Comparison of ENCODE assay signal across 13 cellular contexts in the genomic region with DNA sequence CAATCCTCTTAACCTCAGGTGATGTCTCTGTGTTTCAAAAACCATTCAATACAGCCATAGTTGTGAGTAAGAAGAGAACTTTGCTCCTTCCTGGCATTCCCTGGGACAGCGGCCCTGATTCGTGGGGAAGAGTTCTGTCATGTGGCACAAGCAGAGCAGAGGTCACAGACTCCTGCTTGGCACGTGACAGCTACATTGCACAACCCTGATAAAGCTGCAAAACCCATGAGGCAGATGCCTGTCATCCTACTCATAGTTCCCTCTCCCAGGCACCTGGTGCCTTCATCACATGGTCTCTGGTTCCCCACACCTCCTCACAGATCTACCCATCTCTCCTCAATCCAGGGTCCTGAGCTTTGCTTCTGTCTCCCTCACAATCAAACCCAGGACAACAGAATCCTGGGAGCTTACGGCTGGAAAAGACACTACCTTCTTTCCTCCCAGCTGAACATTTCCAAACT.
A peak's percentile ranks its signal among the peaks of the same experiment; 100 is the strongest.
DNase-seq lines count a peak whose midpoint lies in the region; ATAC-seq and TF ChIP-seq lines count a peak whose summit lies in the region.
"Had no signal": no experiment of that assay in that cellular context is flagged by ENCODE, and none has a peak within 500 bp of the region (broad histone marks: within the 10 kb centered on the region; RNA-seq: fewer than 3 reads in every experiment).

No MANE protein-coding gene starts in this region.

- no peak overlapping the region for H3K4me2 ChIP-seq in trophoblast cell (ENCODE audit: low read length)

- intact Hi-C loops in Calu3 (cut with micrococcal nuclease; ENCODE audit: unreplicated experiment) (no loop called here), heart right ventricle (cut with DNase I) (loop anchor here in 4 of 10 donors (5.0 to 10.0 kb wide), 4 partner anchors 39 to 131 kb away; a partner anchor contains a TSS)

- no peak overlapping the region for H3K4ac ChIP-seq in trophoblast cell (ENCODE audit: low read depth, low read length)

- H3K79me2 ChIP-seq in trophoblast cell (ENCODE audit: control insufficient read depth, insufficient read depth, low read length, poor library complexity) = peaks cover 6% of the 10 kb centered on the region

- H3K4me3 Mint-ChIP-seq in Calu3 (ENCODE audit: low read depth, unreplicated experiment) (no peak overlapping the region), WTC11 (no peak overlapping the region), immature natural killer cell (no peak overlapping the region)
- H3K4me3 Mint-ChIP-seq: CD4-positive, alpha-beta memory T cell; T-helper 1 cell treated with Interleukin-12 subunit alpha and Interleukin-12 subunit beta and Interleukin-4 antibody, amounts not matched to agents 30 μg/mL and 1 μg/mL, for 36 hours had no signal

- no peak overlapping the region for H4K12ac ChIP-seq in trophoblast cell (ENCODE audit: low read depth, low read length)

- TF ChIP-seq CTCF in Calu3 (IDR thresholded peaks at IDR 0.05; ENCODE audit: unreplicated experiment) (no peak), WTC11 (IDR thresholded peaks at IDR 0.05) (no peak), heart right ventricle (IDR thresholded peaks at IDR 0.05) (no peak)

- H3K36me3 Mint-ChIP-seq in Calu3 (ENCODE audit: insufficient read depth, unreplicated experiment) (peaks cover 19% of the 10 kb centered on the region), WTC11 (peaks cover 77% of the 10 kb centered on the region), immature natural killer cell (no peaks in the 10 kb centered on the region)
- H3K36me3 Mint-ChIP-seq: CD4-positive, alpha-beta memory T cell had no signal

- no peak overlapping the region for H3K18ac ChIP-seq in trophoblast cell (ENCODE audit: low read length)

- H2BK12ac ChIP-seq in trophoblast cell (ENCODE audit: low read length) = peak overlapping the region; percentile 20

- no peak overlapping the region for H3K4me3 ChIP-seq in heart right ventricle
- H3K4me3 ChIP-seq in trophoblast cell (ENCODE audit: low read depth, low read length) = no peak overlapping the region

- peaks cover 32% of the 10 kb centered on the region for H3K79me1 ChIP-seq in trophoblast cell (ENCODE audit: low read length)

- H4K91ac ChIP-seq in trophoblast cell (ENCODE audit: low read depth, low read length) = peak overlapping the region; percentile 40

- H3K9me3 Mint-ChIP-seq in Calu3 (ENCODE audit: low read depth, unreplicated experiment) = no peaks in the 10 kb centered on the region
- no peaks in the 10 kb centered on the region for H3K9me3 Mint-ChIP-seq in WTC11
- H3K9me3 Mint-ChIP-seq in immature natural killer cell = peaks cover 0 to 6% (median 0%) of the 10 kb centered on the region in 6 donors
- H3K9me3 Mint-ChIP-seq: T-helper 1 cell treated with Interleukin-12 subunit alpha and Interleukin-12 subunit beta and Interleukin-4 antibody, amounts not matched to agents 30 μg/mL and 1 μg/mL, for 36 hours had no signal

- H3K27ac ChIP-seq in heart right ventricle (peak overlapping the region; percentile 20 to 83 (median 74)), trophoblast cell (ENCODE audit: low read depth, low read length) (peak overlapping the region; percentile 82)

- no peak overlapping the region for H3K9ac ChIP-seq in trophoblast cell (ENCODE audit: low read length)

- H3K27me3 Mint-ChIP-seq in Calu3 (ENCODE audit: unreplicated experiment) (no peaks in the 10 kb centered on the region), WTC11 (ENCODE audit: low read depth) (no peaks in the 10 kb centered on the region), immature natural killer cell (ENCODE audit: low read depth in 3 of 3) (peaks cover 2 to 6% (median 2%) of the 10 kb centered on the region in 3 donors)

- H3K14ac ChIP-seq in trophoblast cell (ENCODE audit: low read length) = no peak overlapping the region

- H3K4me1 Mint-ChIP-seq in Calu3 (ENCODE audit: low read depth, unreplicated experiment) = peaks cover 30% of the 10 kb centered on the region
- H3K4me1 Mint-ChIP-seq in WTC11 = peaks cover 55% of the 10 kb centered on the region
- no peaks in the 10 kb centered on the region for H3K4me1 Mint-ChIP-seq in immature natural killer cell

- POLR2A ChIA-PET in WTC11 (lab: Charles Lee) = no interaction called here

- no peak overlapping the region for H2AK5ac ChIP-seq in trophoblast cell (ENCODE audit: low read length)

- H3K36me3 ChIP-seq in heart right ventricle = peaks cover 0 to 91% (median 61%) of the 10 kb centered on the region in 9 donors
- peaks cover 49 to 73% of the 10 kb centered on the region in 2 experiments for H3K36me3 ChIP-seq in trophoblast cell (ENCODE audit: control insufficient read depth in 1 of 2, insufficient read depth in 2 of 2, low read length in 2 of 2)

- H4K8ac ChIP-seq in trophoblast cell (ENCODE audit: low read depth, low read length) = peak overlapping the region; percentile 8

- 34 to 36% methylated on average over 4 of the region's 4 CpGs for WGBS in heart right ventricle, 2 donors
- no CpG with 5 or more reads among the region's 4 CpGs for WGBS in trophoblast cell (ENCODE audit: extremely low coverage, insufficient coverage, insufficient read length)

- no peak overlapping the region for H3K23ac ChIP-seq in trophoblast cell (ENCODE audit: low read length)

- H3K4me1 ChIP-seq in heart right ventricle = peaks cover 10 to 91% (median 83%) of the 10 kb centered on the region in 9 donors
- H3K4me1 ChIP-seq in trophoblast cell (ENCODE audit: control insufficient read depth in 1 of 2, insufficient read depth in 2 of 2, low read length in 2 of 2) = peaks cover 39 to 50% of the 10 kb centered on the region in 2 experiments

- H2AFZ ChIP-seq in trophoblast cell (ENCODE audit: insufficient read depth, low read length, poor library complexity) = no peak overlapping the region

- CTCF ChIA-PET in Calu3 (lab: Charles Lee) = interaction anchor here (1.6 kb wide), 1 partner anchor 17 kb away, joined by 3 read pairs; no protein-coding TSS in a partner anchor
- CTCF ChIA-PET in WTC11 (lab: Charles Lee) = interaction anchor here (1.5 kb wide), 1 partner anchor 68 kb away, joined by 5 read pairs; no protein-coding TSS in a partner anchor

- peak; percentile 48 for DNase-seq in Calu3
- DNase-seq in WTC11 (ENCODE audit: low spot score) = no peak
- DNase-seq in heart right ventricle = peak; percentile 48 to 72
- peak; percentile 90 to 93 for DNase-seq in trophoblast cell
- DNase-seq in amniotic stem cell (lab: John Stamatoyannopoulos, UW) = no peak
- no peak for DNase-seq in immature natural killer cell
- DNase-seq in NCI-H1048 (lab: John Stamatoyannopoulos, UW) = no peak
- DNase-seq: activated T-cell treated with anti-CD3 and anti-CD28 coated beads for 4 hours; CD4-positive, alpha-beta memory T cell; NCI-H345; stimulated activated CD4-positive, alpha-beta T cell treated with anti-CD3 and anti-CD28 coated beads, Interleukin-12 subunit alpha, Interleukin-12 subunit beta, amount 100 ng/mL, for 4 hours had no signal

- H3K27me3 ChIP-seq in heart right ventricle (no peaks in the 10 kb centered on the region), trophoblast cell (ENCODE audit: insufficient read depth, low read length) (no peaks in the 10 kb centered on the region)

- ATAC-seq in WTC11 (no peak), heart right ventricle (peak; percentile 51 to 88 (median 78)), HG03432 (IDR thresholded peaks at IDR 0.05; ENCODE audit: unreplicated experiment) (no peak)

- H3K27ac Mint-ChIP-seq in Calu3 (ENCODE audit: unreplicated experiment) = peak overlapping the region; percentile 8
- peak overlapping the region; percentile 47 for H3K27ac Mint-ChIP-seq in WTC11
- H3K27ac Mint-ChIP-seq in immature natural killer cell = no peak overlapping the region
- H3K27ac Mint-ChIP-seq: T-helper 1 cell treated with Interleukin-12 subunit alpha and Interleukin-12 subunit beta and Interleukin-4 antibody, amounts not matched to agents 30 μg/mL and 1 μg/mL, for 36 hours had no signal

- BruUV-seq in Calu3 (replicated peaks; lab: Mats Ljungman, UMichigan) = no TSS peak

- H3K9me3 ChIP-seq in heart right ventricle (no peaks in the 10 kb centered on the region), trophoblast cell (ENCODE audit: insufficient read depth, low read depth, low read length) (peaks cover 2% of the 10 kb centered on the region)

- no peak overlapping the region for H2BK5ac ChIP-seq in trophoblast cell (ENCODE audit: low read depth, low read length, poor library complexity)

- H2BK120ac ChIP-seq in trophoblast cell (ENCODE audit: insufficient read depth, low read length, poor library complexity) = no peak overlapping the region

TF ChIP-seq in WTC11, 78 proteins besides CTCF, POLR2A, EP300 and RAD21 (continues in another document):
- TF ChIP-seq ZNF219 (CRISPR knock-in tag; IDR thresholded peaks at IDR 0.05; ENCODE audit: borderline replicate concordance) (no peak), FOXJ3 (CRISPR knock-in tag; IDR thresholded peaks at IDR 0.05; ENCODE audit: borderline replicate concordance) (no peak), TCF7 (CRISPR knock-in tag; IDR thresholded peaks at IDR 0.05; ENCODE audit: low read depth) (no peak), GABPB1 (CRISPR knock-in tag; IDR thresholded peaks at IDR 0.05) (peak; percentile 86; the same call in 1 of the 2 replicates), FOXP1 (CRISPR knock-in tag; IDR thresholded peaks at IDR 0.05; ENCODE audit: borderline replicate concordance) (no peak)
- TF ChIP-seq, protein P1, sequence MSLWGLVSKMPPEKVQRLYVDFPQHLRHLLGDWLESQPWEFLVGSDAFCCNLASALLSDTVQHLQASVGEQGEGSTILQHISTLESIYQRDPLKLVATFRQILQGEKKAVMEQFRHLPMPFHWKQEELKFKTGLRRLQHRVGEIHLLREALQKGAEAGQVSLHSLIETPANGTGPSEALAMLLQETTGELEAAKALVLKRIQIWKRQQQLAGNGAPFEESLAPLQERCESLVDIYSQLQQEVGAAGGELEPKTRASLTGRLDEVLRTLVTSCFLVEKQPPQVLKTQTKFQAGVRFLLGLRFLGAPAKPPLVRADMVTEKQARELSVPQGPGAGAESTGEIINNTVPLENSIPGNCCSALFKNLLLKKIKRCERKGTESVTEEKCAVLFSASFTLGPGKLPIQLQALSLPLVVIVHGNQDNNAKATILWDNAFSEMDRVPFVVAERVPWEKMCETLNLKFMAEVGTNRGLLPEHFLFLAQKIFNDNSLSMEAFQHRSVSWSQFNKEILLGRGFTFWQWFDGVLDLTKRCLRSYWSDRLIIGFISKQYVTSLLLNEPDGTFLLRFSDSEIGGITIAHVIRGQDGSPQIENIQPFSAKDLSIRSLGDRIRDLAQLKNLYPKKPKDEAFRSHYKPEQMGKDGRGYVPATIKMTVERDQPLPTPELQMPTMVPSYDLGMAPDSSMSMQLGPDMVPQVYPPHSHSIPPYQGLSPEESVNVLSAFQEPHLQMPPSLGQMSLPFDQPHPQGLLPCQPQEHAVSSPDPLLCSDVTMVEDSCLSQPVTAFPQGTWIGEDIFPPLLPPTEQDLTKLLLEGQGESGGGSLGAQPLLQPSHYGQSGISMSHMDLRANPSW (CRISPR knock-in tag; conservative IDR thresholded peaks at IDR 0.05; ENCODE audit: low read depth) = no peak

Comparison
In these comparisons a context has a peak if more than half of its experiments do, and no peak if none do; other contexts are left out.
1. DNase-seq: peak in Calu3 (single experiment), heart right ventricle (2 of 2) and trophoblast cell (2 of 2); none in WTC11 (single experiment), amniotic stem cell (single experiment), immature natural killer cell (0 of 3) and NCI-H1048 (single experiment).
2. H3K27ac Mint-ChIP-seq: peak in Calu3 (single experiment) and WTC11 (single experiment); none in immature natural killer cell (0 of 6).
3. ATAC-seq: peak in heart right ventricle (8 of 8); none in WTC11 (single experiment) and HG03432 (single experiment).